8 cellular contexts compared by ENCODE assay signal in the genomic region with DNA sequence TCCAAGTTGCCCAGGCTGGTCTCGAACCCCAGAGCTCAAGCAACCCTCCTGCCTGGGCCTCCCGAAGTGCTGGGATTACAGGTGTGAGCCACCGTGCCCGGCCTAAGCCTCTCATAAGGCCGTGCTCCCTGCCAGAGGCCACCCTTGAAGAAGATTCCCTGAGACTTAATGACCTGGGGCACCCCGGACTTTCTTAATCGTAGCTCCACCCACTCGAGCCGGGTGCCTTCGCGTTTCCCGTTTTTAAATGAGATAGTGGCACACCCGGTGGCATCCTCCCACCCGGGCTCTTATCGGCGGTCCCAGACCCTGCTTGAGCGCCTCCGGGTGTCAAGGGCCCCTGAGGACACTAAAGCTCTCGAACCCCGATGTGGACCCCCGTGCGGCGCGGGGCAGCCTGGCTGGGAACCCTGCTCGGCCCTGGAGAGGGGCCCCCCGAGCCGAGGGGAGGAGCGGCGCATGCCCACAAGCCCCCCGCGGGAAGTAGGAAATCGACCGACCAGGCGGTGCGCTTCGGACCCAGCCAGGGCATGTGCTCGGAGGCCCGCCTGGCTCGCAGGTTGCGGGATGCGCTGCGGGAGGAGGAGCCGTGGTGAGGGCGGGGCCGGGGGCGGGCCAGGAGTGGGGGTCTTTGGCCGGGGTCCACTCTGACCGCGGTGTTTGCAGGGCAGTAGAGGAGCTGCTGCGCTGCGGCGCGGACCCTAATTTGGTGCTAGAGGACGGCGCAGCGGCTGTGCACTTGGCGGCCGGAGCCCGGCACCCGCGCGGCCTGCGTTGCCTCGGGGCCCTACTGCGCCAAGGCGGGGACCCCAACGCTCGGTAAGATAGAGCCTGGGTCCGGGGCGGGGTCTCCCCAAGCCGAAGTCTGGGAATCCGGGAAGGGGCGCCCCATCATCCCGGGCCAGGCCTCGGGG. TPM values are rescaled to one million over a fixed set of nuclear protein-coding genes. Genes with fewer than 3 reads are reported as not detected.
A peak's percentile ranks its signal among the peaks of the same experiment; 100 is the strongest.
DNase-seq lines count a peak whose midpoint lies in the region; ATAC-seq lines count a peak whose summit lies in the region.

A gene with protein sequence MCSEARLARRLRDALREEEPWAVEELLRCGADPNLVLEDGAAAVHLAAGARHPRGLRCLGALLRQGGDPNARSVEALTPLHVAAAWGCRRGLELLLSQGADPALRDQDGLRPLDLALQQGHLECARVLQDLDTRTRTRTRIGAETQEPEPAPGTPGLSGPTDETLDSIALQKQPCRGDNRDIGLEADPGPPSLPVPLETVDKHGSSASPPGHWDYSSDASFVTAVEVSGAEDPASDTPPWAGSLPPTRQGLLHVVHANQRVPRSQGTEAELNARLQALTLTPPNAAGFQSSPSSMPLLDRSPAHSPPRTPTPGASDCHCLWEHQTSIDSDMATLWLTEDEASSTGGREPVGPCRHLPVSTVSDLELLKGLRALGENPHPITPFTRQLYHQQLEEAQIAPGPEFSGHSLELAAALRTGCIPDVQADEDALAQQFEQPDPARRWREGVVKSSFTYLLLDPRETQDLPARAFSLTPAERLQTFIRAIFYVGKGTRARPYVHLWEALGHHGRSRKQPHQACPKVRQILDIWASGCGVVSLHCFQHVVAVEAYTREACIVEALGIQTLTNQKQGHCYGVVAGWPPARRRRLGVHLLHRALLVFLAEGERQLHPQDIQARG (plus strand): TSS at position 511 of the 914 bp plus-strand sequence. CDS start 20 bp downstream, at position 531.

- H3K4me3 ChIP-seq in skeletal muscle satellite cell (ENCODE audit: low read length), result peak within 1 kb of the TSS; percentile 67

- peak; percentile 40 for ATAC-seq in left ventricle myocardium superior
- ATAC-seq in HG03045 (IDR thresholded peaks at IDR 0.05; ENCODE audit: unreplicated experiment), result no peak

- peaks cover 16% of the 10 kb centered on the region for H3K36me3 ChIP-seq in skeletal muscle satellite cell (ENCODE audit: insufficient read depth, low read length)

- peaks cover 13% of the 10 kb centered on the region for H3K4me1 ChIP-seq in skeletal muscle satellite cell (ENCODE audit: control insufficient read depth, insufficient read depth, low read length)

- peak; percentile 49 for DNase-seq in stimulated activated CD4-positive, alpha-beta T cell treated with anti-CD3 and anti-CD28 coated beads, Interleukin-12 subunit alpha, Interleukin-12 subunit beta, amount 100 ng/mL, for 4 hours
- no peak for DNase-seq in stimulated activated CD4-positive, alpha-beta T cell treated with anti-CD3 and anti-CD28 coated beads, Interleukin-2, amount 100 ng/mL, for 48 hours
- peak; percentile 15 to 19 for DNase-seq in NCI-H1930 (lab: John Stamatoyannopoulos, UW)
- peak; percentile 38 for DNase-seq in activated effector memory CD4-positive, alpha-beta T cell treated with Interleukin-2 at 50 U/mL for 16 hours
- peak; percentile 48 for DNase-seq in left ventricle myocardium superior
- no peak for DNase-seq in central memory CD4-positive, alpha-beta T cell

- no peaks in the 10 kb centered on the region for H3K9me3 ChIP-seq in skeletal muscle satellite cell (replicated peaks; ENCODE audit: low read length)

- peak within 1 kb of the TSS; percentile 94 for H3K4me2 ChIP-seq in skeletal muscle satellite cell (ENCODE audit: low read length)

- H3K27me3 ChIP-seq in skeletal muscle satellite cell (ENCODE audit: control insufficient read depth, insufficient read depth, low read length), result no peaks in the 10 kb centered on the region

- H3K9ac ChIP-seq in skeletal muscle satellite cell (ENCODE audit: low read depth, low read length), result peak within 1 kb of the TSS; percentile 46

- intact Hi-C loops in left ventricle myocardium superior (cut with micrococcal nuclease), result no loop called here

RNA-seq across cellular contexts. Expression of the gene that starts here (rescaled TPM):
- total RNA-seq in left ventricle myocardium superior, result 0.12 TPM
- total RNA-seq in skeletal muscle satellite cell (2012; rRNA removed), result 0.51 and 1.3 TPM in 2 replicates

Comparison
In these comparisons a context has a peak if more than half of its experiments do, and no peak if none do; other contexts are left out.
1. DNase-seq: peak in stimulated activated CD4-positive, alpha-beta T cell treated with anti-CD3 and anti-CD28 coated beads, Interleukin-12 subunit alpha, Interleukin-12 subunit beta, amount 100 ng/mL, for 4 hours (single experiment), NCI-H1930 (2 of 2) and activated effector memory CD4-positive, alpha-beta T cell treated with Interleukin-2 at 50 U/mL for 16 hours (single experiment); none in stimulated activated CD4-positive, alpha-beta T cell treated with anti-CD3 and anti-CD28 coated beads, Interleukin-2, amount 100 ng/mL, for 48 hours (0 of 2) and central memory CD4-positive, alpha-beta T cell (single experiment).
2. Peak in DNase-seq and ATAC-seq in left ventricle myocardium superior; RNA of the gene not detected or under 1 TPM.